In genomic region chr1:234978397-234979291, GRCh38 we compare ENCODE assay signal across 8 cellular contexts.
DNase-seq lines count a peak whose midpoint lies in the region; ATAC-seq, FAIRE-seq and TF ChIP-seq lines count a peak whose summit lies in the region.

No MANE protein-coding gene starts in this region.

- TF ChIP-seq CTCF in brain microvascular endothelial cell (IDR thresholded peaks at IDR 0.05; ENCODE audit: low read depth, low read length, missing control alignments) (peak; percentile 28), HepG2 (CRISPR knock-in tag; IDR thresholded peaks at IDR 0.05) (peak; percentile 62), endothelial cell (IDR thresholded peaks at IDR 0.05; ENCODE audit: unreplicated experiment) (no peak)

- TF ChIP-seq POLR2A in HepG2 (IDR thresholded peaks at IDR 0.05; ENCODE audit: insufficient read depth in 1 of 2, low read depth in 2 of 2, low read length in 2 of 2), result peak in 1 of 2 experiments; percentile 24; a peak in 1 of 4 replicates

- CTCF ChIA-PET in HepG2 (lab: Yijun Ruan, JAX; ENCODE audit: low intra/inter-chr PET ratio, low total read pairs), result interaction anchor here (1.5 kb wide), 1 partner anchor 105 kb away, joined by 3 read pairs; no protein-coding TSS in a partner anchor

- H3K4me3 Mint-ChIP-seq in endothelial cell (ENCODE audit: unreplicated experiment), result no peak overlapping the region

- no peaks in the 10 kb centered on the region for H3K27me3 ChIP-seq in brain microvascular endothelial cell (replicated peaks)
- H3K27me3 ChIP-seq in HepG2 (ENCODE audit: control insufficient read depth in 1 of 2, insufficient read depth in 2 of 2, low read length in 2 of 2), result no peaks in the 10 kb centered on the region; a peak in 1 of 5 replicates

- WGBS in HepG2 (ENCODE audit: low lambda C conversion rate), result 39% methylated on average over 13 of the region's 14 CpGs

- POLR2A ChIA-PET in HepG2 (lab: Yijun Ruan, JAX), result interaction anchor here (0.9 to 12.9 kb wide), 21 partner anchors 8 to 378 kb away, joined by 3 to 657 read pairs (median 11); partner anchors contain the start of gene IRF2BP2

- FAIRE-seq in HepG2 (lab: Jason Lieb, UNC), result peak; percentile 79

- H2AFZ ChIP-seq in HepG2 (ENCODE audit: low read length), result no peak overlapping the region

- no peaks in the 10 kb centered on the region for H3K9me3 ChIP-seq in SK-N-MC (ENCODE audit: low read depth, low read length)
- H3K9me3 ChIP-seq in HepG2 (ENCODE audit: low read length), result no peaks in the 10 kb centered on the region

- no peaks in the 10 kb centered on the region for H3K9me3 Mint-ChIP-seq in endothelial cell (ENCODE audit: unreplicated experiment)

- peak; percentile 71 for ATAC-seq in GM19455 (IDR thresholded peaks at IDR 0.05; ENCODE audit: unreplicated experiment)
- peak; percentile 61 for ATAC-seq in HG03521 (IDR thresholded peaks at IDR 0.05; ENCODE audit: unreplicated experiment)
- ATAC-seq in HepG2, result peak; percentile 12

- no peaks in the 10 kb centered on the region for H3K36me3 Mint-ChIP-seq in endothelial cell (ENCODE audit: low read depth, unreplicated experiment)

- peaks cover 10% of the 10 kb centered on the region for H3K79me2 ChIP-seq in HepG2 (ENCODE audit: insufficient read depth, low read length)

- peak overlapping the region; percentile 9; the same call in 1 of the 2 replicates for H3K4me3 ChIP-seq in SK-N-MC
- H3K4me3 ChIP-seq in brain microvascular endothelial cell (ENCODE audit: low read depth, low read length), result no peak overlapping the region
- no peak overlapping the region for H3K4me3 ChIP-seq in HepG2 (replicated peaks in 1 of 3; ENCODE audit: insufficient read depth in 1 of 3, low read depth in 2 of 3, low read length in 3 of 3)

- peaks cover 99% of the 10 kb centered on the region for H3K4me1 ChIP-seq in HepG2 (ENCODE audit: insufficient read depth, low read length)

- no peak overlapping the region for H3K9ac ChIP-seq in SK-N-MC (ENCODE audit: insufficient read length)
- peak overlapping the region; percentile 70 for H3K9ac ChIP-seq in HepG2 (ENCODE audit: insufficient read depth, low read depth, low read length)

- TF ChIP-seq EP300 in HepG2 (IDR thresholded peaks at IDR 0.05; ENCODE audit: low read depth in 2 of 2, low read length in 2 of 2), result peak; percentile 78 to 96; a peak in 3 of 4 replicates
- peak; percentile 89 for TF ChIP-seq EP300 in HepG2 (CRISPR knock-in tag; IDR thresholded peaks at IDR 0.05; ENCODE audit: borderline replicate concordance)

- peak; percentile 56; the same call in 1 of the 2 replicates for TF ChIP-seq RAD21 in HepG2 (CRISPR knock-in tag; IDR thresholded peaks at IDR 0.05)

- in situ Hi-C loops in brain microvascular endothelial cell (cut with HindIII; ENCODE audit: low pct_ligation_motif_present, low sequenced_read_pairs), result loop anchor here (10.0 kb wide), 1 partner anchor 96 kb away; no protein-coding TSS in a partner anchor
- in situ Hi-C loops in HepG2 (cut with HindIII; ENCODE audit: extremely low pct_ligation_motif_present, low pct_unique_long_range_greater_than_20kb), result loop anchor here (5.0 to 10.0 kb wide), 3 partner anchors 104 to 484 kb away; no protein-coding TSS in a partner anchor

- peak overlapping the region; percentile 49 for H3K4me2 ChIP-seq in HepG2 (ENCODE audit: low read depth, low read length)

- DNase-seq in DMS53 treated with DMSO at 0.1 percent for 48 hours (lab: John Stamatoyannopoulos, UW; ENCODE audit: unreplicated experiment) (peak; percentile 88), SK-N-MC (ENCODE audit: low read depth, low spot score) (no peak), brain microvascular endothelial cell (peak; percentile 89), HepG2 (ENCODE audit: low spot score) (peak; percentile 96), endothelial cell (ENCODE audit: low spot score) (no peak)
- DNase-seq in stimulated activated CD8-positive, alpha-beta memory T cell treated with anti-CD3 and anti-CD28 coated beads, Interleukin-12 subunit alpha, Interleukin-12 subunit beta, amount 100 ng/mL, for 4 hours (ENCODE audit: low read depth), result peak; percentile 27

- H3K27ac ChIP-seq in SK-N-MC (peak overlapping the region; percentile 27), brain microvascular endothelial cell (peak overlapping the region; percentile 98), HepG2 (ENCODE audit: extremely low read length, insufficient read depth, low read length) (peak overlapping the region; percentile 100)

- no TSS peak for BruUV-seq in HepG2 (replicated peaks; lab: Mats Ljungman, UMichigan)

- H4K20me1 ChIP-seq in HepG2 (ENCODE audit: insufficient read depth, low read length), result no peaks in the 10 kb centered on the region

- peaks cover 51% of the 10 kb centered on the region for H3K4me1 Mint-ChIP-seq in endothelial cell (ENCODE audit: unreplicated experiment)

- intact Hi-C loops in HepG2 (cut with micrococcal nuclease; ENCODE audit: unreplicated experiment), result loop anchor here (1.0 to 5.0 kb wide), 3 partner anchors 9 to 481 kb away; no protein-coding TSS in a partner anchor

- no peaks in the 10 kb centered on the region for H3K36me3 ChIP-seq in SK-N-MC (ENCODE audit: insufficient read depth, low read length)
- no peaks in the 10 kb centered on the region for H3K36me3 ChIP-seq in brain microvascular endothelial cell (replicated peaks)
- no peaks in the 10 kb centered on the region for H3K36me3 ChIP-seq in HepG2 (replicated peaks in 1 of 2; ENCODE audit: control insufficient read depth in 1 of 2, insufficient read depth in 2 of 2, low read length in 2 of 2)

- H3K27me3 Mint-ChIP-seq in endothelial cell (ENCODE audit: unreplicated experiment), result peaks cover 6% of the 10 kb centered on the region

- no peak overlapping the region for H3K27ac Mint-ChIP-seq in endothelial cell (ENCODE audit: unreplicated experiment)

TF ChIP-seq in HepG2, 621 proteins besides CTCF, POLR2A, EP300 and RAD21 (continues in another document):
- no peak for TF ChIP-seq ZNF772 (CRISPR knock-in tag; IDR thresholded peaks at IDR 0.05)
- peak; percentile 82 for TF ChIP-seq PATZ1 (CRISPR knock-in tag; IDR thresholded peaks at IDR 0.05)
- peak; percentile 92 for TF ChIP-seq ISL2 (CRISPR knock-in tag; IDR thresholded peaks at IDR 0.05)
- TF ChIP-seq DDIT3 (CRISPR knock-in tag; IDR thresholded peaks at IDR 0.05), result no peak
- no peak for TF ChIP-seq ZNF263 (CRISPR knock-in tag; IDR thresholded peaks at IDR 0.05)
- no peak for TF ChIP-seq ZNF382 (CRISPR knock-in tag; IDR thresholded peaks at IDR 0.05; ENCODE audit: borderline replicate concordance)
- TF ChIP-seq ZSCAN31 (CRISPR knock-in tag; IDR thresholded peaks at IDR 0.05; ENCODE audit: low read depth), result 0 out of 2 replicates have a peak, but pooled peaks have one; percentile 53
- peak; percentile 99 for TF ChIP-seq SALL1 (CRISPR knock-in tag; IDR thresholded peaks at IDR 0.05)
- peak; percentile 54 for TF ChIP-seq HOMEZ (CRISPR knock-in tag; IDR thresholded peaks at IDR 0.05; ENCODE audit: low read depth)
- TF ChIP-seq ZNF260 (CRISPR knock-in tag; IDR thresholded peaks at IDR 0.05; ENCODE audit: borderline replicate concordance, low read depth), result no peak
- no peak for TF ChIP-seq ZNF296 (CRISPR knock-in tag; conservative IDR thresholded peaks at IDR 0.05)
- TF ChIP-seq RNF2 (conservative IDR thresholded peaks at IDR 0.05; ENCODE audit: low read depth), result no peak
- peak; percentile 61 for TF ChIP-seq ZNF768 (CRISPR knock-in tag; IDR thresholded peaks at IDR 0.05)
- no peak for TF ChIP-seq ZNF878 (CRISPR knock-in tag; IDR thresholded peaks at IDR 0.05)

Comparison
In these comparisons a context has a peak if more than half of its experiments do, and no peak if none do; other contexts are left out.
1. DNase-seq: peak in DMS53 treated with DMSO at 0.1 percent for 48 hours (single experiment), brain microvascular endothelial cell (single experiment), HepG2 (single experiment) and stimulated activated CD8-positive, alpha-beta memory T cell treated with anti-CD3 and anti-CD28 coated beads, Interleukin-12 subunit alpha, Interleukin-12 subunit beta, amount 100 ng/mL, for 4 hours (single experiment); none in SK-N-MC (single experiment) and endothelial cell (single experiment).
2. ATAC-seq: peak in every context shown above with its lines; median percentile 71 in GM19455; 61 in HG03521; 12 in HepG2.
3. H3K27ac ChIP-seq: peak in every context shown above with its lines; median percentile 100 in HepG2; 98 in brain microvascular endothelial cell; 27 in SK-N-MC.